In genomic region chr16:31707743-31708335, GRCh38 we compare ENCODE assay signal across 14 cellular contexts.
"Had no signal": no experiment of that assay in that cellular context is flagged by ENCODE, and none has a peak within 500 bp of the region (broad histone marks: within the 10 kb centered on the region; RNA-seq: fewer than 3 reads in every experiment).

No MANE protein-coding gene starts in this region.

- H3K27ac ChIP-seq: body of pancreas, left lung, pancreas, tibial nerve had no signal

- H3K4me3 Mint-ChIP-seq: activated CD8-positive, alpha-beta memory T cell treated with anti-CD3 and anti-CD28 coated beads, Interleukin-2, amount 10 ng/mL, durations not matched to agents 7 days and 5 days; activated T-cell treated with anti-CD3 and anti-CD28 coated beads, Interleukin-2, amount 50 U/mL, for 72 hours; WTC11 had no signal

- H3K27ac Mint-ChIP-seq: activated CD8-positive, alpha-beta memory T cell treated with anti-CD3 and anti-CD28 coated beads, Interleukin-2, amount 10 ng/mL, durations not matched to agents 7 days and 5 days; activated T-cell treated with anti-CD3 and anti-CD28 coated beads, Interleukin-2, amount 50 U/mL, for 72 hours; WTC11 had no signal

- H3K9me3 ChIP-seq: body of pancreas, left lung, pancreas, SK-N-SH, tibial nerve had no signal

- H3K9me2 ChIP-seq: SK-N-SH had no signal

- H3K27me3 ChIP-seq: body of pancreas, left lung, pancreas, tibial nerve had no signal

- H3K27me3 Mint-ChIP-seq: activated CD8-positive, alpha-beta memory T cell treated with anti-CD3 and anti-CD28 coated beads, Interleukin-2, amount 10 ng/mL, durations not matched to agents 7 days and 5 days had no signal

- H3K9me3 Mint-ChIP-seq: activated T-cell treated with anti-CD3 and anti-CD28 coated beads, Interleukin-2, amount 50 U/mL, for 72 hours; WTC11 had no signal

- H3K4me3 ChIP-seq: body of pancreas, left lung, pancreas, tibial nerve had no signal

- H3K4me2 ChIP-seq: SK-N-SH had no signal

- ATAC-seq: activated CD8-positive, alpha-beta memory T cell treated with anti-CD3 and anti-CD28 coated beads, Interleukin-2, amount 10 ng/mL, durations not matched to agents 7 days and 5 days; activated T-cell treated with anti-CD3 and anti-CD28 coated beads, Interleukin-2, amount 50 U/mL, for 72 hours; body of pancreas; left lung; pancreas; WTC11 had no signal

- H3K9ac ChIP-seq: SK-N-SH had no signal

- DNase-seq: activated CD8-positive, alpha-beta memory T cell treated with anti-CD3 and anti-CD28 coated beads, Interleukin-2, amount 10 ng/mL, durations not matched to agents 7 days and 5 days; activated T-cell treated with anti-CD3 and anti-CD28 coated beads, Interleukin-2, amount 50 U/mL, for 72 hours; amniotic stem cell; body of pancreas; effector memory CD4-positive, alpha-beta T cell; erythroblast; mesendoderm; pancreas; SK-N-SH; stimulated activated CD4-positive, alpha-beta T cell treated with anti-CD3 and anti-CD28 coated beads, Interleukin-15, amount 100 ng/mL, for 24 hours; stimulated activated CD4-positive, alpha-beta T cell treated with anti-CD3 and anti-CD28 coated beads, Interleukin-4, amount 100 ng/mL, for 24 hours had no signal
